12 cellular contexts compared by ENCODE assay signal in genomic region chr5:137192293-137192743, GRCh38.
DNase-seq lines count a peak whose midpoint lies in the region; ATAC-seq and TF ChIP-seq lines count a peak whose summit lies in the region.
"Had no signal": no experiment of that assay in that cellular context is flagged by ENCODE, and none has a peak within 500 bp of the region (broad histone marks: within the 10 kb centered on the region; RNA-seq: fewer than 3 reads in every experiment).

No MANE protein-coding gene starts in this region.

- POLR2A ChIA-PET in RWPE1 (lab: Yijun Ruan, JAX; ENCODE audit: low non-redundant PET), result no interaction called here
- POLR2A ChIA-PET in HEK293T (lab: Yijun Ruan, JAX), result no interaction called here

- CTCF ChIA-PET in RWPE1 (lab: Yijun Ruan, JAX), result interaction anchor here (1.1 to 1.3 kb wide), 2 partner anchors 117 to 152 kb away, joined by 3 read pairs; no protein-coding TSS in a partner anchor
- CTCF ChIA-PET in HEK293T (lab: Yijun Ruan, JAX), result no interaction called here

- TF ChIP-seq CTCF in 22Rv1 (IDR thresholded peaks at IDR 0.05) (no peak), RWPE1 (conservative IDR thresholded peaks at IDR 0.05; ENCODE audit: low read depth) (no peak), fibroblast of pulmonary artery (IDR thresholded peaks at IDR 0.05; ENCODE audit: low read length, missing control alignments) (no peak), ovary (IDR thresholded peaks at IDR 0.05) (no peak)

- H3K4me1 ChIP-seq in ovary (ENCODE audit: insufficient read depth), result no peaks in the 10 kb centered on the region

- no peak for TF ChIP-seq POLR2A in ovary (IDR thresholded peaks at IDR 0.05)

- 0 out of 2 replicates have a peak overlapping the region, but pooled peaks have one; percentile 7 for H3K27ac ChIP-seq in 22Rv1
- no peak overlapping the region for H3K27ac ChIP-seq in RWPE1
- H3K27ac ChIP-seq in ovary, result no peak overlapping the region
- H3K27ac ChIP-seq: pancreas had no signal

- H3K36me3 ChIP-seq in ovary, result no peaks in the 10 kb centered on the region
- H3K36me3 ChIP-seq: pancreas had no signal

- H3K4me3 ChIP-seq in fibroblast of pulmonary artery (replicated peaks; ENCODE audit: low read depth, low read length), result no peak overlapping the region
- H3K4me3 ChIP-seq in ovary, result no peak overlapping the region
- H3K4me3 ChIP-seq: pancreas had no signal

- TF ChIP-seq EP300 in ovary (IDR thresholded peaks at IDR 0.05), result no peak

- no peak for ATAC-seq in GM21390 (IDR thresholded peaks at IDR 0.05; ENCODE audit: unreplicated experiment)
- ATAC-seq: pancreas had no signal

- no peaks in the 10 kb centered on the region for H3K9me3 ChIP-seq in ovary
- H3K9me3 ChIP-seq: pancreas had no signal

- 35 to 45% (median 43%) methylated on average over 3 of the region's 3 CpGs for WGBS in ovary, 3 donors

- H3K27me3 ChIP-seq in ovary, result no peaks in the 10 kb centered on the region
- H3K27me3 ChIP-seq: pancreas had no signal

- intact Hi-C loops in ovary (cut with DNase I), result no loop called here

- DNase-seq in GM04504 (ENCODE audit: low read depth) (peak; percentile 47), RWPE1 (ENCODE audit: low spot score) (peak; percentile 81), fibroblast of pulmonary artery (ENCODE audit: low read depth) (peak; percentile 29), ovary (no peak), HEK293T (ENCODE audit: extremely low spot score) (no peak)
- DNase-seq in activated effector memory CD4-positive, alpha-beta T cell treated with anti-CD3 and anti-CD28 coated beads, Interleukin-2, amount 50 U/mL, for 16 hours, result no peak
- DNase-seq: activated CD4-positive, alpha-beta T cell treated with anti-CD3 and anti-CD28 coated beads for 48 hours; activated T-cell treated with anti-CD3 and anti-CD28 coated beads, Interleukin-2, amount 50 U/mL, for 24 hours; midbrain; pancreas had no signal

TF ChIP-seq in HEK293T, 16 proteins besides CTCF, POLR2A, EP300 and RAD21:
- no peak for TF ChIP-seq TARDBP (IDR thresholded peaks at IDR 0.05)
- no peak for TF ChIP-seq ZNF384 (IDR thresholded peaks at IDR 0.05)
- TF ChIP-seq LEF1 (IDR thresholded peaks at IDR 0.05; ENCODE audit: borderline replicate concordance), result no peak
- TF ChIP-seq FOXA1 (IDR thresholded peaks at IDR 0.05), result no peak
- no peak for TF ChIP-seq BHLHE40 (IDR thresholded peaks at IDR 0.05; ENCODE audit: borderline replicate concordance)
- TF ChIP-seq PKNOX1 (IDR thresholded peaks at IDR 0.05), result no peak
- TF ChIP-seq L3MBTL2 (conservative IDR thresholded peaks at IDR 0.05), result no peak
- TF ChIP-seq HDGF (IDR thresholded peaks at IDR 0.05; ENCODE audit: borderline replicate concordance), result no peak
- TF ChIP-seq SUZ12 (IDR thresholded peaks at IDR 0.05), result no peak
- TF ChIP-seq FOXK2 (IDR thresholded peaks at IDR 0.05), result no peak
- no peak for TF ChIP-seq ARNT (IDR thresholded peaks at IDR 0.05)
- no peak for TF ChIP-seq NFRKB (IDR thresholded peaks at IDR 0.05)
- TF ChIP-seq ELF4 (IDR thresholded peaks at IDR 0.05), result no peak
- TF ChIP-seq FOXM1 (IDR thresholded peaks at IDR 0.05; ENCODE audit: borderline replicate concordance), result no peak
- TF ChIP-seq CTBP1 (IDR thresholded peaks at IDR 0.05; ENCODE audit: borderline replicate concordance), result no peak
TF ChIP-seq in HEK293T: peak in this region for 0.

Comparison
In these comparisons a context has a peak if more than half of its experiments do, and no peak if none do; other contexts are left out.
1. DNase-seq: peak in GM04504 (single experiment), RWPE1 (single experiment) and fibroblast of pulmonary artery (single experiment); none in ovary (0 of 5), activated effector memory CD4-positive, alpha-beta T cell treated with anti-CD3 and anti-CD28 coated beads, Interleukin-2, amount 50 U/mL, for 16 hours (single experiment) and HEK293T (single experiment).